ENCODE assay signal across 20 cellular contexts in the genomic region with DNA sequence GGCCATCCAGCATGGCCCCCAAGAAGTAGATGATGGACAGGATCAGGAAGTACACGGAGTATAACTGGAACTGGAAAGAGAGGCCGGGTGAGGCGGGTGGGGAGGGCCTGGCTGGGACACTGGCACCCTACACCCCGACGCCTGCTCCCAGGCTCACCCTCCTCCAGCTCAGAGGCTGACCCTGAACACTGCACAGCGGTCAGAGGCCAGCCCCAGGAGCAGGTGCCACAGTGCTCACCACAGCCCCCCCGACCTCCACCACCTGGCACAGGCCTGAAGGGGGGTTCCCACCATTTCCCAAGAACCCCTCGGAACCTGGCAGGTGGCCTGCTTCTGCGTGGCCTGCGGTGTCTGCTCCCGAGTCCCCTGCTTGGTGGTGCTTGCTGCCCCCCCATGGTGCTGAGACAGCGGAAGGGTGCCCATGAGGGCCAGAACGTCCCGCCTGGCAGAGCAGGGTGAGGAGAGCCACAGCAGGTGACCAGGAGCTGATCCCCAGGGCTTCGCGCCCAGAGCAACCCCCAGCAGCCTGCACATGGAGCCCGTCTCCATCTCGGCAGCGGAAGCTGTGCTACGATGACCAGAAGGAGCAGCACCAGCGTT. TPM values are rescaled to one million over a fixed set of nuclear protein-coding genes. Genes with fewer than 3 reads are reported as not detected.
A peak's percentile ranks its signal among the peaks of the same experiment; 100 is the strongest.
DNase-seq lines count a peak whose midpoint lies in the region; ATAC-seq, FAIRE-seq and TF ChIP-seq lines count a peak whose summit lies in the region.
"Had no signal": no experiment of that assay in that cellular context is flagged by ENCODE, and none has a peak within 500 bp of the region (broad histone marks: within the 10 kb centered on the region; RNA-seq: fewer than 3 reads in every experiment).

No MANE protein-coding gene starts in this region.

- no peaks in the 10 kb centered on the region for H3K27me3 ChIP-seq in BLaER1 treated with 17β-estradiol and CSF1 and Interleukin-3, amounts not matched to agents 10 nM and 100 nM
- H3K27me3 ChIP-seq in K562 (ENCODE audit: control insufficient read depth in 2 of 2, insufficient read depth in 2 of 2, low read length in 2 of 2) (no peaks in the 10 kb centered on the region), prostate gland (replicated peaks; ENCODE audit: insufficient read depth) (no peaks in the 10 kb centered on the region), colonic mucosa (no peaks in the 10 kb centered on the region)

- BruUV-seq in K562 (replicated peaks; lab: Mats Ljungman, UMichigan): no TSS peak

- TF ChIP-seq POLR2A in K562 (conservative IDR thresholded peaks at IDR 0.05) (no peak), prostate gland (IDR thresholded peaks at IDR 0.05) (no peak), erythroblast (IDR thresholded peaks at IDR 0.05; ENCODE audit: low read length) (no peak)

- no peaks in the 10 kb centered on the region for H3K9me1 ChIP-seq in K562 (ENCODE audit: control insufficient read depth, insufficient read depth, low read length)

- H4K20me1 ChIP-seq in BLaER1 treated with 17β-estradiol and CSF1 and Interleukin-3, amounts not matched to agents 10 nM and 100 nM: peaks cover 0 to 36% (median 15%) of the 10 kb centered on the region in 11 experiments; a peak in 11 of 22 replicates
- peaks cover 6% of the 10 kb centered on the region; the same call in 1 of the 2 replicates for H4K20me1 ChIP-seq in K562 (replicated peaks; ENCODE audit: control insufficient read depth, insufficient read depth, low read length)

- TF ChIP-seq CTCF in K562 (IDR thresholded peaks at IDR 0.05 in 2 of 3, conservative IDR thresholded peaks at IDR 0.05 in 1 of 3; ENCODE audit: insufficient read depth in 2 of 3, low read depth in 1 of 3, low read length in 3 of 3) (no peak), prostate gland (IDR thresholded peaks at IDR 0.05) (no peak), colonic mucosa (IDR thresholded peaks at IDR 0.05) (no peak)

- no peak for TF ChIP-seq EP300 in K562 (IDR thresholded peaks at IDR 0.05; ENCODE audit: low read length)

- peaks cover 20% of the 10 kb centered on the region for H3K79me2 ChIP-seq in K562 (ENCODE audit: control insufficient read depth, insufficient read depth, low read length)

- TF ChIP-seq RAD21 in K562 (CRISPR knock-in tag; conservative IDR thresholded peaks at IDR 0.05 in 1 of 2, IDR thresholded peaks at IDR 0.05 in 1 of 2): no peak

- in situ Hi-C loops in K562 (cut with MboI): no loop called here

- H3K4me3 ChIP-seq in BLaER1 treated with 17β-estradiol and CSF1 and Interleukin-3, amounts not matched to agents 10 nM and 100 nM: no peak overlapping the region
- H3K4me3 ChIP-seq in K562 (no peak overlapping the region), prostate gland (no peak overlapping the region), colonic mucosa (no peak overlapping the region)

- FAIRE-seq in K562 (lab: Jason Lieb, UNC): no peak
- FAIRE-seq: endothelial cell of umbilical vein, urothelium cell line had no signal

- CTCF ChIA-PET in K562 (lab: Yijun Ruan, JAX; ENCODE audit: low intra/inter-chr PET ratio): no interaction called here

- H3K9me3 ChIP-seq in BLaER1 treated with 17β-estradiol and CSF1 and Interleukin-3, amounts not matched to agents 10 nM and 100 nM (replicated peaks in 1 of 11): peaks cover 30 to 38% (median 34%) of the 10 kb centered on the region in 11 experiments
- H3K9me3 ChIP-seq in K562 (replicated peaks; ENCODE audit: control insufficient read depth, insufficient read depth, low read depth, low read length) (no peaks in the 10 kb centered on the region), prostate gland (no peaks in the 10 kb centered on the region), colonic mucosa (no peaks in the 10 kb centered on the region)

- POLR2A ChIA-PET in K562 (lab: Yijun Ruan, JAX): interaction anchor here (0.8 to 1.0 kb wide), 2 partner anchors 97 to 269 kb away, joined by 3 to 4 read pairs; no protein-coding TSS in a partner anchor

- ATAC-seq in K562: no peak
- no peak for ATAC-seq in left colon
- ATAC-seq: activated CD8-positive, alpha-beta T cell treated with anti-CD3 and anti-CD28 coated beads, Interleukin-2, amount 10 ng/mL, durations not matched to agents 7 days and 5 days had no signal

- DNase-seq in K562 (ENCODE audit: extremely low read depth in 1 of 4, low spot score in 3 of 4) (no peak), left colon (peak; percentile 3 to 20), prostate gland (ENCODE audit: low spot score) (no peak), activated gamma-delta T cell (lab: John Stamatoyannopoulos, UW) (no peak), amygdala (lab: John Stamatoyannopoulos, UW) (no peak), erythroblast (lab: John Stamatoyannopoulos, UW) (no peak), colonic mucosa (no peak)
- DNase-seq: activated CD4-positive, CD25-positive, alpha-beta regulatory T cell; activated CD8-positive, alpha-beta T cell treated with anti-CD3 and anti-CD28 coated beads, Interleukin-2, amount 10 ng/mL, durations not matched to agents 7 days and 5 days; activated naive CD4-positive, alpha-beta T cell treated with Interleukin-2 at 50 U/mL for 16 hours; activated T-cell treated with anti-CD3 and anti-CD28 coated beads, Interleukin-2, amount 50 U/mL, for 24 hours; caudate nucleus; CD4-positive, CD25-positive, alpha-beta regulatory T cell; DMS 273 treated with DMSO at 0.1 percent for 48 hours; H7; NCI-H524 treated with DMSO at 0.1 percent for 48 hours; stimulated activated CD4-positive, alpha-beta T cell treated with anti-CD3 and anti-CD28 coated beads, Interleukin-15, amount 100 ng/mL, for 24 hours had no signal

- intact Hi-C loops in K562 (cut with micrococcal nuclease) (no loop called here), left colon (cut with DNase I, micrococcal nuclease) (no loop called here), prostate gland (cut with DNase I) (no loop called here), colonic mucosa (cut with DNase I) (no loop called here)

- peaks cover 55 to 96% (median 92%) of the 10 kb centered on the region in 11 experiments for H3K36me3 ChIP-seq in BLaER1 treated with 17β-estradiol and CSF1 and Interleukin-3, amounts not matched to agents 10 nM and 100 nM
- H3K36me3 ChIP-seq in K562 (ENCODE audit: control insufficient read depth, insufficient read depth, low read length) (peaks cover 96% of the 10 kb centered on the region), prostate gland (no peaks in the 10 kb centered on the region), colonic mucosa (no peaks in the 10 kb centered on the region)

- 92% methylated on average over 21 of the region's 21 CpGs for WGBS in K562 (ENCODE audit: insufficient coverage, low coverage, missing lambda C conversion rate)
- 91% methylated on average over 20 of the region's 21 CpGs for WGBS in prostate gland

- H3K9ac ChIP-seq in BLaER1 treated with 17β-estradiol and CSF1 and Interleukin-3, amounts not matched to agents 10 nM and 100 nM: peak overlapping the region in 5 of 11 experiments; percentile 29 to 63 (median 55); a peak in 4 of 22 replicates
- H3K9ac ChIP-seq in K562 (ENCODE audit: insufficient read depth in 1 of 2, low read depth in 2 of 2, low read length in 2 of 2) (peak overlapping the region in 1 of 2 experiments; percentile 27; a peak in 1 of 4 replicates), colonic mucosa (ENCODE audit: low read depth in 2 of 2, low read length in 2 of 2) (no peak overlapping the region)

- peaks cover 30 to 70% (median 54%) of the 10 kb centered on the region in 10 experiments for H3K4me1 ChIP-seq in BLaER1 treated with 17β-estradiol and CSF1 and Interleukin-3, amounts not matched to agents 10 nM and 100 nM
- H3K4me1 ChIP-seq in K562 (replicated peaks in 1 of 2; ENCODE audit: control insufficient read depth in 2 of 2, insufficient read depth in 2 of 2, low read length in 2 of 2) (peaks cover 0 to 39% of the 10 kb centered on the region in 2 experiments; a peak in 1 of 5 replicates), prostate gland (replicated peaks) (peaks cover 37% of the 10 kb centered on the region), colonic mucosa (no peaks in the 10 kb centered on the region)

- peak overlapping the region in 10 of 11 experiments; percentile 63 to 82 (median 78); a peak in 18 of 22 replicates for H3K27ac ChIP-seq in BLaER1 treated with 17β-estradiol and CSF1 and Interleukin-3, amounts not matched to agents 10 nM and 100 nM
- H3K27ac ChIP-seq in K562 (ENCODE audit: extremely low read depth, low read depth, low read length) (no peak overlapping the region), prostate gland (peak overlapping the region; percentile 88 to 92), colonic mucosa (no peak overlapping the region)

- H2AFZ ChIP-seq in K562 (ENCODE audit: low read depth, low read length): no peak overlapping the region

- peak overlapping the region in 4 of 11 experiments; percentile 50 to 72 (median 64); a peak in 6 of 22 replicates for H3K4me2 ChIP-seq in BLaER1 treated with 17β-estradiol and CSF1 and Interleukin-3, amounts not matched to agents 10 nM and 100 nM
- H3K4me2 ChIP-seq in K562 (ENCODE audit: insufficient read depth, low read length): no peak overlapping the region

TF ChIP-seq in K562, 482 proteins besides CTCF, POLR2A, EP300 and RAD21 (continues in another document):
- no peak for TF ChIP-seq NFYB (IDR thresholded peaks at IDR 0.05; ENCODE audit: extremely low read depth, insufficient read length)
- TF ChIP-seq POLR3A (IDR thresholded peaks at IDR 0.05; ENCODE audit: borderline replicate concordance, extremely low read depth, insufficient read depth, insufficient read length): no peak
- TF ChIP-seq RHOXF2B (CRISPR knock-in tag; conservative IDR thresholded peaks at IDR 0.05): no peak

RNA-seq across cellular contexts. Expression of gene SLC19A1, which starts 26.1 kb away (rescaled TPM):
- 43.8 and 108 TPM in 2 replicates for total RNA-seq in K562 (2011; cell fraction: chromatin; rRNA removed; ENCODE audit: low replicate concordance)
- total RNA-seq in K562 (2011; cell fraction: nucleolus; rRNA removed): 90.5 and 93.4 TPM in 2 replicates
- total RNA-seq in K562 (2011; cell fraction: nucleoplasm; rRNA removed): 52.4 and 63.7 TPM in 2 replicates
- 34.7 and 41.3 TPM in 2 replicates for total RNA-seq in K562 (2014; rRNA removed)
- 8.0 and 8.7 TPM in 2 replicates for total RNA-seq in K562 (2014; rRNA removed; fragmentation: Illumina TruSeq; extraction: Trizol)
- 18.8 and 21.4 TPM in 2 replicates for total RNA-seq in K562 (2015; rRNA removed; fragmentation: Illumina TruSeq; extraction: Trizol)
- total RNA-seq in K562 (2021): 88.7 and 91.3 TPM in 2 replicates
- polyA plus RNA-seq in K562 (2011; rRNA removed): 11.5 and 24.6 TPM in 2 replicates
- polyA plus RNA-seq in K562 (2011; cell fraction: cytosol; rRNA removed): 20.4 and 78.6 TPM in 2 replicates
- 49.9 and 126 TPM in 2 replicates for polyA plus RNA-seq in K562 (2011; cell fraction: nucleus; rRNA removed)
- polyA plus RNA-seq in K562 (2012): 20.5 and 34.6 TPM in 2 replicates
- polyA plus RNA-seq in K562 (2014; fragmentation: Illumina TruSeq; extraction: Trizol): 12.0 and 24.5 TPM in 2 replicates
- 1 to 10 TPM in 1 of 2 experiments, under 1 TPM in 1; 0.65 to 2.3 TPM for polyA plus RNA-seq in K562 (2014; fragmentation: Nextera tagmentation; extraction: Ambion mirVana)
- polyA plus RNA-seq in K562 (2014; rRNA removed): 36.6 and 50.8 TPM in 2 replicates
- polyA minus RNA-seq in K562 (2011; rRNA and poly(A)+ RNA removed): 11.9 and 16.0 TPM in 2 replicates
- 41.4 and 45.6 TPM in 2 replicates for polyA minus RNA-seq in K562 (2011; cell fraction: cytosol; rRNA and poly(A)+ RNA removed)
- polyA minus RNA-seq in K562 (2011; cell fraction: nucleus; rRNA and poly(A)+ RNA removed): 23.3 TPM in 2 replicates
- 10 to 100 TPM; 18.2 to 18.9 TPM for total RNA-seq in left colon
- total RNA-seq in prostate gland: 10 to 100 TPM; 12.2 to 15.5 TPM
- total RNA-seq in colonic mucosa: 10 to 100 TPM; 10.7 to 25.3 TPM

Comparison
In these comparisons a context has a peak if more than half of its experiments do, and no peak if none do; other contexts are left out.
1. H3K27ac ChIP-seq: peak in BLaER1 treated with 17β-estradiol and CSF1 and Interleukin-3, amounts not matched to agents 10 nM and 100 nM (10 of 11) and prostate gland (2 of 2); none in K562 (single experiment) and colonic mucosa (single experiment).
2. DNase-seq: peak in left colon (2 of 2); none in K562 (0 of 4), prostate gland (single experiment), activated gamma-delta T cell (single experiment), amygdala (0 of 56), erythroblast (0 of 2) and colonic mucosa (single experiment).